ENCODE assay signal across 11 cellular contexts in genomic region chr19:40423938-40424337, GRCh38. TPM values are rescaled to one million over a fixed set of nuclear protein-coding genes. Genes with fewer than 3 reads are reported as not detected.
A peak's percentile ranks its signal among the peaks of the same experiment; 100 is the strongest.
DNase-seq lines count a peak whose midpoint lies in the region; ATAC-seq and TF ChIP-seq lines count a peak whose summit lies in the region.
"Had no signal": no experiment of that assay in that cellular context is flagged by ENCODE, and none has a peak within 500 bp of the region (broad histone marks: within the 10 kb centered on the region; RNA-seq: fewer than 3 reads in every experiment).

No MANE protein-coding gene starts in this region.

- no peaks in the 10 kb centered on the region for H3K9me3 Mint-ChIP-seq in HFFc6
- H3K9me3 Mint-ChIP-seq in naive thymus-derived CD4-positive, alpha-beta T cell = peaks cover 0 to 4% (median 0%) of the 10 kb centered on the region in 11 donors

- intact Hi-C loops in naive thymus-derived CD4-positive, alpha-beta T cell (cut with micrococcal nuclease) = loop anchor here (10.0 kb wide), 2 partner anchors 291 to 1079 kb away; partner anchors contain the start of genes COQ8B (in 1 of the 2), ITPKC (in 1 of the 2) and SAMD4B (in 1 of the 2)

- no peaks in the 10 kb centered on the region for H3K36me3 ChIP-seq in ACC112 (ENCODE audit: insufficient read depth, low read length)
- peaks cover 0 to 17% (median 7%) of the 10 kb centered on the region in 3 experiments for H3K36me3 ChIP-seq in naive thymus-derived CD4-positive, alpha-beta T cell (ENCODE audit: control insufficient read depth in 2 of 3, insufficient read depth in 3 of 3, low read length in 3 of 3)

- POLR2A ChIA-PET in naive thymus-derived CD4-positive, alpha-beta T cell (lab: Charles Lee) = interaction anchor here (1.5 to 7.3 kb wide), 4 partner anchors 9 to 42 kb away, joined by 3 to 60 read pairs (median 26); partner anchors contain the start of genes BLVRB, SERTAD3 and SPTBN4

- DNase-seq in HFFc6 = no peak
- no peak for DNase-seq in cardiac fibroblast (ENCODE audit: low read depth in 2 of 2)
- DNase-seq in naive thymus-derived CD4-positive, alpha-beta T cell = no peak
- no peak for DNase-seq in midbrain (lab: John Stamatoyannopoulos, UW)
- no peak for DNase-seq in NCI-H526 treated with DMSO at 0.1 percent for 48 hours (lab: John Stamatoyannopoulos, UW)
- DNase-seq in stimulated activated CD8-positive, alpha-beta memory T cell treated with anti-CD3 and anti-CD28 coated beads, Interleukin-4, amount 100 ng/mL, for 48 hours = no peak
- DNase-seq: body of pancreas; DMS53; stimulated activated CD4-positive, alpha-beta T cell treated with anti-CD3 and anti-CD28 coated beads, Interleukin-2, amount 100 ng/mL, for 48 hours had no signal

- H3K27ac ChIP-seq in ACC112 (ENCODE audit: low read depth, low read length) = no peak overlapping the region
- no peak overlapping the region for H3K27ac ChIP-seq in naive thymus-derived CD4-positive, alpha-beta T cell (ENCODE audit: low read depth, low read length)

- H3K36me3 Mint-ChIP-seq in HFFc6 (ENCODE audit: low read depth) = peaks cover 15% of the 10 kb centered on the region
- peaks cover 0 to 7% (median 4%) of the 10 kb centered on the region in 5 donors for H3K36me3 Mint-ChIP-seq in naive thymus-derived CD4-positive, alpha-beta T cell

- peak overlapping the region; percentile 85 for H3K4me3 ChIP-seq in ACC112 (ENCODE audit: low read depth, low read length)
- H3K4me3 ChIP-seq in cardiac fibroblast (replicated peaks in 1 of 2; ENCODE audit: low read depth in 2 of 2, low read length in 2 of 2) = peak overlapping the region; percentile 81 to 84
- no peak overlapping the region for H3K4me3 ChIP-seq in naive thymus-derived CD4-positive, alpha-beta T cell (ENCODE audit: low read length)

- H3K4me3 Mint-ChIP-seq in HFFc6 = peak overlapping the region; percentile 98
- peak overlapping the region; percentile 7 to 98 (median 72) for H3K4me3 Mint-ChIP-seq in naive thymus-derived CD4-positive, alpha-beta T cell

- H3K27ac Mint-ChIP-seq in HFFc6 = peak overlapping the region; percentile 73; the same call in 1 of the 2 replicates
- H3K27ac Mint-ChIP-seq in naive thymus-derived CD4-positive, alpha-beta T cell = peak overlapping the region in 8 of 9 donors; percentile 74 to 100 (median 94)

- CTCF ChIA-PET in naive thymus-derived CD4-positive, alpha-beta T cell (lab: Charles Lee) = interaction anchor here (1.3 to 1.4 kb wide), 2 partner anchors 20 to 211 kb away, joined by 4 read pairs; partner anchors contain the start of gene SERTAD3

- H3K27me3 Mint-ChIP-seq in HFFc6 (ENCODE audit: insufficient read depth) = peaks cover 4% of the 10 kb centered on the region
- peaks cover 0 to 2% (median 0%) of the 10 kb centered on the region in 5 donors for H3K27me3 Mint-ChIP-seq in naive thymus-derived CD4-positive, alpha-beta T cell

- H2AFZ ChIP-seq in ACC112 (ENCODE audit: low read length, unreplicated experiment) = no peak overlapping the region

- H3K4me1 ChIP-seq in ACC112 (ENCODE audit: control insufficient read depth, insufficient read depth, low read length, unreplicated experiment) = peaks cover 13% of the 10 kb centered on the region
- H3K4me1 ChIP-seq in naive thymus-derived CD4-positive, alpha-beta T cell (ENCODE audit: control insufficient read depth in 2 of 2, insufficient read depth in 2 of 2, low read length in 2 of 2) = peaks cover 15 to 18% of the 10 kb centered on the region in 2 donors

- H3K79me2 ChIP-seq in ACC112 (ENCODE audit: control insufficient read depth, insufficient read depth, low read length, unreplicated experiment) = peaks cover 31% of the 10 kb centered on the region

- no peaks in the 10 kb centered on the region for H3K27me3 ChIP-seq in ACC112 (ENCODE audit: insufficient read depth, low read length)
- H3K27me3 ChIP-seq in naive thymus-derived CD4-positive, alpha-beta T cell (ENCODE audit: control insufficient read depth in 2 of 2, insufficient read depth in 2 of 2, low read length in 2 of 2) = no peaks in the 10 kb centered on the region
- H3K27me3 ChIP-seq: body of pancreas had no signal

- H3K4me1 Mint-ChIP-seq in HFFc6 (ENCODE audit: low read depth) = peaks cover 25% of the 10 kb centered on the region
- H3K4me1 Mint-ChIP-seq in naive thymus-derived CD4-positive, alpha-beta T cell = peaks cover 12 to 40% (median 33%) of the 10 kb centered on the region in 7 donors

- no peak for ATAC-seq in naive thymus-derived CD4-positive, alpha-beta T cell
- ATAC-seq in GM18861 (IDR thresholded peaks at IDR 0.05; ENCODE audit: unreplicated experiment) = no peak
- ATAC-seq: body of pancreas had no signal

- H3K9me3 ChIP-seq in naive thymus-derived CD4-positive, alpha-beta T cell (ENCODE audit: control insufficient read depth in 2 of 3, low read length in 3 of 3) = no peaks in the 10 kb centered on the region
- H3K9me3 ChIP-seq: body of pancreas had no signal

- TF ChIP-seq CTCF in HFFc6 (IDR thresholded peaks at IDR 0.05) (no peak), cardiac fibroblast (IDR thresholded peaks at IDR 0.05; ENCODE audit: low read depth, low read length) (no peak)

RNA-seq across cellular contexts. Expression of gene SERTAD1, which starts 1.9 kb away (rescaled TPM):
- 10 to 100 TPM; 18.5 to 25.4 (median 21.2) TPM for total RNA-seq in HFFc6 (2021; fragmentation: NEBNext Ultra II Directional; extraction: Animal tissue kit (Norgen Biotek cat#: 25700))
- 10 to 100 TPM in 4 of 5 experiments, 1 to 10 TPM in 1; 8.1 to 30.9 (median 13.5) TPM for total RNA-seq in naive thymus-derived CD4-positive, alpha-beta T cell
- 1 to 10 TPM; 3.3 to 6.9 TPM for polyA plus RNA-seq in naive thymus-derived CD4-positive, alpha-beta T cell

RNA-seq across cellular contexts. Expression of gene PRX, which starts 10.8 kb away (rescaled TPM):
- total RNA-seq in HFFc6 (2021; fragmentation: NEBNext Ultra II Directional; extraction: Animal tissue kit (Norgen Biotek cat#: 25700)) = 1 to 10 TPM in 2 of 6 experiments, under 1 TPM in 4; 0.86 to 1.5 (median 0.94) TPM
- total RNA-seq in naive thymus-derived CD4-positive, alpha-beta T cell = 1 to 10 TPM in 4 of 5 experiments, under 1 TPM in 1; 0.85 to 4.0 (median 2.6) TPM
- under 1 TPM; 0.14 to 0.60 TPM for polyA plus RNA-seq in naive thymus-derived CD4-positive, alpha-beta T cell

RNA-seq across cellular contexts. Expression of gene SERTAD3, which starts 20.2 kb away (rescaled TPM):
- 10 to 100 TPM; 35.9 to 47.0 (median 41.2) TPM for total RNA-seq in HFFc6 (2021; fragmentation: NEBNext Ultra II Directional; extraction: Animal tissue kit (Norgen Biotek cat#: 25700))
- 10 to 100 TPM; 15.2 to 44.1 (median 17.8) TPM for total RNA-seq in naive thymus-derived CD4-positive, alpha-beta T cell
- polyA plus RNA-seq in naive thymus-derived CD4-positive, alpha-beta T cell = 1 to 10 TPM; 2.7 to 4.4 TPM

RNA-seq across cellular contexts. Expression of gene HIPK4, which starts 34.0 kb away (rescaled TPM):
- under 1 TPM in 4 of 6 experiments, not detected in 2; 0.07 to 0.11 (median 0.10) TPM for total RNA-seq in HFFc6 (2021; fragmentation: NEBNext Ultra II Directional; extraction: Animal tissue kit (Norgen Biotek cat#: 25700))
- total RNA-seq in naive thymus-derived CD4-positive, alpha-beta T cell = under 1 TPM in 2 of 5 experiments, not detected in 3; 0.12 to 0.24 TPM
- not detected for polyA plus RNA-seq in naive thymus-derived CD4-positive, alpha-beta T cell
- total RNA-seq: body of pancreas had no signal

RNA-seq across cellular contexts. Expression of gene BLVRB, which starts 41.6 kb away (rescaled TPM):
- total RNA-seq in HFFc6 (2021; fragmentation: NEBNext Ultra II Directional; extraction: Animal tissue kit (Norgen Biotek cat#: 25700)) = 10 to 100 TPM; 35.3 to 55.7 (median 52.5) TPM
- 10 to 100 TPM; 11.0 to 42.2 (median 13.3) TPM for total RNA-seq in naive thymus-derived CD4-positive, alpha-beta T cell
- 10 to 100 TPM; 27.6 TPM for polyA plus RNA-seq in naive thymus-derived CD4-positive, alpha-beta T cell
